Comparison of ENCODE assay signal across 20 cellular contexts in genomic region chr4:82839624-82840023, GRCh38. TPM values are rescaled to one million over a fixed set of nuclear protein-coding genes. Genes with fewer than 3 reads are reported as not detected.
DNase-seq lines count a peak whose midpoint lies in the region; ATAC-seq and TF ChIP-seq lines count a peak whose summit lies in the region.
"Had no signal": no experiment of that assay in that cellular context is flagged by ENCODE, and none has a peak within 500 bp of the region (broad histone marks: within the 10 kb centered on the region; RNA-seq: fewer than 3 reads in every experiment).

No MANE protein-coding gene starts in this region.

- H3K4me3 ChIP-seq in cardiac fibroblast (replicated peaks in 1 of 2; ENCODE audit: low read depth in 2 of 2, low read length in 2 of 2), result no peak overlapping the region
- no peak overlapping the region for H3K4me3 ChIP-seq in gastroesophageal sphincter
- H3K4me3 ChIP-seq: BLaER1 had no signal

- H3K4me1 ChIP-seq in gastroesophageal sphincter, result peaks cover 0 to 20% (median 2%) of the 10 kb centered on the region in 3 donors
- H3K4me1 ChIP-seq: BLaER1 had no signal

- no peaks in the 10 kb centered on the region for H3K9me3 ChIP-seq in gastroesophageal sphincter
- H3K9me3 ChIP-seq: BLaER1 had no signal

- 0 to 18% methylated on average over 1 of the region's 1 CpG for WGBS in gastroesophageal sphincter (ENCODE audit: low coverage in 1 of 2), 2 donors

- no peaks in the 10 kb centered on the region for H3K27me3 ChIP-seq in gastroesophageal sphincter
- H3K27me3 ChIP-seq: BLaER1 had no signal

- peak; percentile 67 for ATAC-seq in gastroesophageal sphincter
- no peak for ATAC-seq in GM21528 (IDR thresholded peaks at IDR 0.05; ENCODE audit: low FRiP score, unreplicated experiment)
- ATAC-seq: HCT116 had no signal

- DNase-seq in M059J (ENCODE audit: low read depth) (peak; percentile 43), cardiac fibroblast (ENCODE audit: low read depth in 2 of 2) (peak; percentile 15 to 38), pulmonary artery endothelial cell (ENCODE audit: low read depth, low spot score) (peak; percentile 36), cortex of kidney (lab: John Stamatoyannopoulos, UW) (no peak), inferior parietal cortex (ENCODE audit: extremely low spot score) (no peak), NCI-H510A treated with DMSO at 0.1 percent for 48 hours (lab: John Stamatoyannopoulos, UW) (no peak)
- DNase-seq: CD4-positive, alpha-beta memory T cell; EL; KBM-7; MV-4-11; NCI-H1417; NCI-H187 treated with DMSO at 0.1 percent for 48 hours; NCI-H2227 treated with DMSO at 0.1 percent for 48 hours; NCI-H524 treated with DMSO at 0.1 percent for 48 hours; RPMI8226; SIG-M5 had no signal

- H3K36me3 ChIP-seq in gastroesophageal sphincter, result peaks cover 0 to 81% of the 10 kb centered on the region in 2 donors

- TF ChIP-seq CTCF in cardiac fibroblast (IDR thresholded peaks at IDR 0.05; ENCODE audit: low read depth, low read length) (no peak), gastroesophageal sphincter (IDR thresholded peaks at IDR 0.05) (no peak)

- TF ChIP-seq POLR2A in gastroesophageal sphincter (IDR thresholded peaks at IDR 0.05), result no peak

- no peak for TF ChIP-seq EP300 in gastroesophageal sphincter (IDR thresholded peaks at IDR 0.05)

- H3K27ac ChIP-seq in gastroesophageal sphincter, result peak overlapping the region in 3 of 4 donors; percentile 51 to 77 (median 68)
- H3K27ac ChIP-seq: BLaER1 had no signal

RNA-seq across cellular contexts. Expression of gene SCD5, which starts 41.0 kb away (rescaled TPM):
- total RNA-seq in M059J (2014; rRNA removed; shearing (Covaris generic)), result 17.2 and 26.1 TPM in 2 replicates
- total RNA-seq in gastroesophageal sphincter (10 to 100 TPM; 15.5 to 21.8 (median 20.3) TPM), pulmonary artery endothelial cell (50.4 and 62.5 TPM in 2 replicates)
- total RNA-seq: CD4-positive, alpha-beta memory T cell had no signal

RNA-seq across cellular contexts. Expression of gene SEC31A, which starts 51.3 kb away (rescaled TPM):
- total RNA-seq in M059J (2014; rRNA removed; shearing (Covaris generic)), result 165 and 205 TPM in 2 replicates
- total RNA-seq in gastroesophageal sphincter (100 to 1,000 TPM; 118 to 197 (median 153) TPM), pulmonary artery endothelial cell (266 and 311 TPM in 2 replicates)

Comparison
In these comparisons a context has a peak if more than half of its experiments do, and no peak if none do; other contexts are left out.
1. DNase-seq: peak in M059J (single experiment), cardiac fibroblast (2 of 2) and pulmonary artery endothelial cell (single experiment); none in cortex of kidney (single experiment), inferior parietal cortex (single experiment) and NCI-H510A treated with DMSO at 0.1 percent for 48 hours (single experiment).